In genomic region chr3:180600473-180600872, GRCh38 we compare ENCODE assay signal across 24 cellular contexts. TPM values are rescaled to one million over a fixed set of nuclear protein-coding genes. Genes with fewer than 3 reads are reported as not detected.
DNase-seq lines count a peak whose midpoint lies in the region; ATAC-seq and TF ChIP-seq lines count a peak whose summit lies in the region.
"Had no signal": no experiment of that assay in that cellular context is flagged by ENCODE, and none has a peak within 500 bp of the region (broad histone marks: within the 10 kb centered on the region; RNA-seq: fewer than 3 reads in every experiment).

No MANE protein-coding gene starts in this region.

- no peak overlapping the region for H3K4me3 ChIP-seq in CD8-positive, alpha-beta memory T cell (ENCODE audit: low read length)
- H3K4me3 ChIP-seq: right atrium auricular region had no signal

- POLR2A ChIA-PET in CD8-positive, alpha-beta memory T cell (lab: Charles Lee), result interaction anchor here (2.3 kb wide), 1 partner anchor 312 kb away, joined by 13 read pairs; the partner anchor contains the start of gene FXR1

- H3K9me3 Mint-ChIP-seq in activated T-cell treated with anti-CD3 and anti-CD28 coated beads, Interleukin-2, amount 50 U/mL, for 24 hours, result peaks cover 8% of the 10 kb centered on the region
- no peaks in the 10 kb centered on the region for H3K9me3 Mint-ChIP-seq in activated T-cell treated with anti-CD3 and anti-CD28 coated beads, Interleukin-2, amount 50 U/mL, for 4 hours
- H3K9me3 Mint-ChIP-seq in CD8-positive, alpha-beta memory T cell, result peaks cover 0 to 5% (median 2%) of the 10 kb centered on the region in 5 donors
- H3K9me3 Mint-ChIP-seq in activated T-helper 17 cell treated with anti-CD3 and anti-CD28 coated beads, Interleukin-2, amount 50 U/mL, for 72 hours, result peaks cover 4% of the 10 kb centered on the region
- peaks cover 3% of the 10 kb centered on the region for H3K9me3 Mint-ChIP-seq in nephron

- H3K27ac ChIP-seq in CD8-positive, alpha-beta memory T cell (ENCODE audit: low read depth, low read length), result no peak overlapping the region
- H3K27ac ChIP-seq: BLaER1, pancreas, right atrium auricular region, RWPE1, SK-N-MC, thoracic aorta, VCaP had no signal

- DNase-seq in activated T-cell treated with anti-CD3 and anti-CD28 coated beads, Interleukin-2, amount 50 U/mL, for 24 hours, result no peak
- DNase-seq in activated T-cell treated with anti-CD3 and anti-CD28 coated beads, Interleukin-2, amount 50 U/mL, for 4 hours, result no peak
- no peak for DNase-seq in CD8-positive, alpha-beta memory T cell
- no peak for DNase-seq in NCI-H1436 treated with DMSO at 0.1 percent for 48 hours (lab: John Stamatoyannopoulos, UW)
- DNase-seq: DND-41; effector CD8-positive, alpha-beta T cell; foreskin fibroblast; left colon; MV-4-11; NCI-H187 treated with DMSO at 0.1 percent for 48 hours; NCI-H69; stimulated activated CD4-positive, alpha-beta T cell treated with anti-CD3 and anti-CD28 coated beads, Interleukin-4, amount 100 ng/mL, for 1 hour; stimulated activated naive B cell treated with anti-CD40 and anti-IgM and Interleukin-4, amounts not matched to agents 10 μg/mL and 1 μg/mL and 100 μg/mL, for 72 hours had no signal

- H3K27me3 ChIP-seq in CD8-positive, alpha-beta memory T cell (ENCODE audit: insufficient read depth, low read length, poor library complexity, severe bottlenecking), result no peaks in the 10 kb centered on the region
- H3K27me3 ChIP-seq: BLaER1, pancreas, right atrium auricular region had no signal

- no peak overlapping the region for H3K27ac Mint-ChIP-seq in activated T-cell treated with anti-CD3 and anti-CD28 coated beads, Interleukin-2, amount 50 U/mL, for 24 hours
- peak overlapping the region in 2 of 8 donors; percentile 79 to 96 for H3K27ac Mint-ChIP-seq in CD8-positive, alpha-beta memory T cell
- no peak overlapping the region for H3K27ac Mint-ChIP-seq in activated T-helper 17 cell treated with anti-CD3 and anti-CD28 coated beads, Interleukin-2, amount 50 U/mL, for 72 hours
- H3K27ac Mint-ChIP-seq in nephron, result peak overlapping the region; percentile 45 to 99 (median 98)

- peaks cover 19% of the 10 kb centered on the region for H3K4me1 ChIP-seq in CD8-positive, alpha-beta memory T cell (ENCODE audit: insufficient read depth, low read length)

- H3K36me3 Mint-ChIP-seq in activated T-cell treated with anti-CD3 and anti-CD28 coated beads, Interleukin-2, amount 50 U/mL, for 24 hours (ENCODE audit: low read depth), result peaks cover 40% of the 10 kb centered on the region
- peaks cover 18% of the 10 kb centered on the region for H3K36me3 Mint-ChIP-seq in activated T-cell treated with anti-CD3 and anti-CD28 coated beads, Interleukin-2, amount 50 U/mL, for 4 hours (ENCODE audit: insufficient read depth)
- H3K36me3 Mint-ChIP-seq in CD8-positive, alpha-beta memory T cell, result peaks cover 5 to 36% (median 21%) of the 10 kb centered on the region in 3 donors
- peaks cover 40% of the 10 kb centered on the region for H3K36me3 Mint-ChIP-seq in activated T-helper 17 cell treated with anti-CD3 and anti-CD28 coated beads, Interleukin-2, amount 50 U/mL, for 72 hours (ENCODE audit: low read depth)
- H3K36me3 Mint-ChIP-seq in nephron (ENCODE audit: low read depth), result peaks cover 24% of the 10 kb centered on the region

- no peaks in the 10 kb centered on the region for H3K9me3 ChIP-seq in CD8-positive, alpha-beta memory T cell (ENCODE audit: low read length)
- H3K9me3 ChIP-seq: BLaER1, pancreas, right atrium auricular region, thoracic aorta had no signal

- no peak for ATAC-seq in activated T-cell treated with anti-CD3 and anti-CD28 coated beads, Interleukin-2, amount 50 U/mL, for 4 hours
- ATAC-seq in activated T-helper 17 cell treated with anti-CD3 and anti-CD28 coated beads, Interleukin-2, amount 50 U/mL, for 72 hours (replicated peaks), result no peak
- ATAC-seq in HG02610 (IDR thresholded peaks at IDR 0.05; ENCODE audit: unreplicated experiment), result no peak
- ATAC-seq in HG02642 (IDR thresholded peaks at IDR 0.05; ENCODE audit: poor library complexity, unreplicated experiment), result no peak
- ATAC-seq: left colon; pancreas; stimulated activated naive B cell treated with anti-CD40 and anti-IgM and Interleukin-4, amounts not matched to agents 10 μg/mL and 1 μg/mL and 100 μg/mL, for 72 hours had no signal

- peak overlapping the region; percentile 92 for H3K4me3 Mint-ChIP-seq in activated T-cell treated with anti-CD3 and anti-CD28 coated beads, Interleukin-2, amount 50 U/mL, for 24 hours
- no peak overlapping the region for H3K4me3 Mint-ChIP-seq in activated T-cell treated with anti-CD3 and anti-CD28 coated beads, Interleukin-2, amount 50 U/mL, for 4 hours
- peak overlapping the region in 4 of 7 donors; percentile 5 to 95 (median 38) for H3K4me3 Mint-ChIP-seq in CD8-positive, alpha-beta memory T cell
- H3K4me3 Mint-ChIP-seq in activated T-helper 17 cell treated with anti-CD3 and anti-CD28 coated beads, Interleukin-2, amount 50 U/mL, for 72 hours, result peak overlapping the region; percentile 94
- peak overlapping the region; percentile 98 to 100 (median 99) for H3K4me3 Mint-ChIP-seq in nephron

- CTCF ChIA-PET in CD8-positive, alpha-beta memory T cell (lab: Charles Lee), result interaction anchor here (1.2 kb wide), 1 partner anchor 311 kb away, joined by 5 read pairs; no protein-coding TSS in a partner anchor

- H3K27me3 Mint-ChIP-seq in activated T-cell treated with anti-CD3 and anti-CD28 coated beads, Interleukin-2, amount 50 U/mL, for 24 hours, result peaks cover 31% of the 10 kb centered on the region
- H3K27me3 Mint-ChIP-seq in activated T-cell treated with anti-CD3 and anti-CD28 coated beads, Interleukin-2, amount 50 U/mL, for 4 hours (ENCODE audit: low read depth), result peaks cover 16% of the 10 kb centered on the region
- H3K27me3 Mint-ChIP-seq in CD8-positive, alpha-beta memory T cell, result peaks cover 7 to 34% of the 10 kb centered on the region in 2 donors
- H3K27me3 Mint-ChIP-seq in activated T-helper 17 cell treated with anti-CD3 and anti-CD28 coated beads, Interleukin-2, amount 50 U/mL, for 72 hours, result peaks cover 15% of the 10 kb centered on the region
- peaks cover 32% of the 10 kb centered on the region for H3K27me3 Mint-ChIP-seq in nephron (ENCODE audit: low read depth)

- no peak for TF ChIP-seq CTCF in nephron (IDR thresholded peaks at IDR 0.05; ENCODE audit: unreplicated experiment in 3 of 3)

- peaks cover 28% of the 10 kb centered on the region for H3K4me1 Mint-ChIP-seq in activated T-cell treated with anti-CD3 and anti-CD28 coated beads, Interleukin-2, amount 50 U/mL, for 24 hours (ENCODE audit: low read depth)
- H3K4me1 Mint-ChIP-seq in activated T-cell treated with anti-CD3 and anti-CD28 coated beads, Interleukin-2, amount 50 U/mL, for 4 hours (ENCODE audit: low read depth), result peaks cover 22% of the 10 kb centered on the region
- H3K4me1 Mint-ChIP-seq in CD8-positive, alpha-beta memory T cell, result peaks cover 25 to 40% (median 39%) of the 10 kb centered on the region in 3 donors
- H3K4me1 Mint-ChIP-seq in activated T-helper 17 cell treated with anti-CD3 and anti-CD28 coated beads, Interleukin-2, amount 50 U/mL, for 72 hours, result peaks cover 6% of the 10 kb centered on the region
- peaks cover 20% of the 10 kb centered on the region for H3K4me1 Mint-ChIP-seq in nephron

- peaks cover 4% of the 10 kb centered on the region for H3K36me3 ChIP-seq in CD8-positive, alpha-beta memory T cell (ENCODE audit: insufficient read depth, low read length)

RNA-seq across cellular contexts. Expression of gene TTC14, which starts 1.5 kb away (rescaled TPM):
- 10 to 100 TPM; 25.7 to 32.1 (median 27.2) TPM for total RNA-seq in activated T-cell treated with anti-CD3 and anti-CD28 coated beads, Interleukin-2, amount 50 U/mL, for 4 hours
- total RNA-seq in CD8-positive, alpha-beta memory T cell, result 10 to 100 TPM; 37.2 to 43.0 TPM
- 17.9 TPM for polyA plus RNA-seq in CD8-positive, alpha-beta memory T cell
- 10 to 100 TPM; 35.3 to 44.5 TPM for total RNA-seq in activated T-helper 17 cell treated with anti-CD3 and anti-CD28 coated beads, Interleukin-2, amount 50 U/mL, for 72 hours

Comparison
In these comparisons a context has a peak if more than half of its experiments do, and no peak if none do; other contexts are left out.
1. H3K27ac Mint-ChIP-seq: peak in nephron (3 of 3); none in activated T-cell treated with anti-CD3 and anti-CD28 coated beads, Interleukin-2, amount 50 U/mL, for 24 hours (single experiment) and activated T-helper 17 cell treated with anti-CD3 and anti-CD28 coated beads, Interleukin-2, amount 50 U/mL, for 72 hours (single experiment).